Comparison of ENCODE assay signal across 25 cellular contexts in genomic region chr1:9453375-9454093, GRCh38.
DNase-seq lines count a peak whose midpoint lies in the region; ATAC-seq, FAIRE-seq and TF ChIP-seq lines count a peak whose summit lies in the region.
"Had no signal": no experiment of that assay in that cellular context is flagged by ENCODE, and none has a peak within 500 bp of the region (broad histone marks: within the 10 kb centered on the region; RNA-seq: fewer than 3 reads in every experiment).

No MANE protein-coding gene starts in this region.

- H3K79me2 ChIP-seq in SK-N-SH (ENCODE audit: insufficient read depth) (no peaks in the 10 kb centered on the region), GM12878 (ENCODE audit: control insufficient read depth, insufficient read depth, low read length) (no peaks in the 10 kb centered on the region)

- SMC1A ChIA-PET in GM12878 (lab: Charles Lee; ENCODE audit: uncharacterized antibody, unreplicated experiment): interaction anchor here (1.7 to 8.9 kb wide), 4 partner anchors 12 to 173 kb away, joined by 3 to 123 read pairs (median 5); no protein-coding TSS in a partner anchor

- H3K4me1 ChIP-seq in SK-N-SH (ENCODE audit: control insufficient read depth in 1 of 2, insufficient read depth in 2 of 2, low read depth in 1 of 2, low read length in 1 of 2): peaks cover 6 to 18% of the 10 kb centered on the region in 2 experiments
- no peaks in the 10 kb centered on the region for H3K4me1 ChIP-seq in GM12878 (ENCODE audit: control insufficient read depth, insufficient read depth, low read length)
- 0 out of 2 replicates have a peak, but pooled peaks cover 5% of the 10 kb centered on the region for H3K4me1 ChIP-seq in SJCRH30

- H2AFZ ChIP-seq in SK-N-SH (ENCODE audit: low read depth) (no peak overlapping the region), GM12878 (ENCODE audit: control insufficient read depth, low read depth, low read length) (no peak overlapping the region)

- H3K27ac ChIP-seq in SK-N-SH (ENCODE audit: low read depth in 2 of 2, low read length in 1 of 2) (no peak overlapping the region), GM12878 (ENCODE audit: control insufficient read depth, insufficient read depth) (no peak overlapping the region), SJCRH30 (no peak overlapping the region)
- H3K27ac ChIP-seq: adrenal gland, HL-60, left lung had no signal

- intact Hi-C loops in GM12878 (cut with micrococcal nuclease; ENCODE audit: unreplicated experiment): no loop called here
- intact Hi-C loops in Right ventricle myocardium superior (cut with DNase I): no loop called here

- peaks cover 7% of the 10 kb centered on the region for H3F3A ChIP-seq in SK-N-SH (replicated peaks; ENCODE audit: insufficient read depth)

- H3K9me2 ChIP-seq in SK-N-SH: no peaks in the 10 kb centered on the region

- no TSS peak for BruUV-seq in GM12878 (replicated peaks; lab: Mats Ljungman, UMichigan)

- TF ChIP-seq EP300 in SK-N-SH (IDR thresholded peaks at IDR 0.05; ENCODE audit: borderline replicate concordance in 1 of 2, low read depth in 1 of 2, low read length in 1 of 2): no peak
- TF ChIP-seq EP300 in GM12878 (IDR thresholded peaks at IDR 0.05; ENCODE audit: borderline replicate concordance in 1 of 2, control insufficient read depth in 1 of 2, low read depth in 2 of 2, low read length in 2 of 2): no peak

- TF ChIP-seq CTCF in SK-N-SH (IDR thresholded peaks at IDR 0.05) (no peak), GM12878 (IDR thresholded peaks at IDR 0.05 in 2 of 3, conservative IDR thresholded peaks at IDR 0.05 in 1 of 3; ENCODE audit: control insufficient read depth in 2 of 3, extremely low read depth in 1 of 3, insufficient read depth in 1 of 3, low read depth in 3 of 3, low read length in 3 of 3) (no peak)

- no peaks in the 10 kb centered on the region for H3K27me3 ChIP-seq in SK-N-SH (ENCODE audit: insufficient read depth)
- H3K27me3 ChIP-seq in GM12878 (replicated peaks in 1 of 2; ENCODE audit: control insufficient read depth in 2 of 2, insufficient read depth in 2 of 2, low read length in 1 of 2): no peaks in the 10 kb centered on the region
- peaks cover 34% of the 10 kb centered on the region for H3K27me3 ChIP-seq in SJCRH30
- H3K27me3 ChIP-seq: adrenal gland, left lung had no signal

- POLR2A ChIA-PET in SK-N-SH (lab: Yijun Ruan, JAX): no interaction called here
- POLR2A ChIA-PET in GM12878 (lab: Charles Lee): no interaction called here

- RAD21 ChIA-PET in GM12878 (lab: Charles Lee; ENCODE audit: unreplicated experiment): interaction anchor here (1.0 to 7.9 kb wide), 4 partner anchors 28 to 187 kb away, joined by 3 to 100 read pairs (median 15); no protein-coding TSS in a partner anchor

- peak; percentile 40 for DNase-seq in SK-N-SH
- DNase-seq in GM12878 (ENCODE audit: low read depth, low spot score): no peak
- no peak for DNase-seq in left lobe of liver (ENCODE audit: low spot score)
- no peak for DNase-seq in urothelium cell line (ENCODE audit: low spot score)
- DNase-seq in Right ventricle myocardium superior: no peak
- no peak for DNase-seq in SJCRH30
- DNase-seq: 8988T; activated CD4-positive, alpha-beta T cell treated with anti-CD3 and anti-CD28 coated beads for 36 hours; activated gamma-delta T cell treated with Interleukin-2 at 50 U/mL for 16 hours; activated T-cell treated with anti-CD3 and anti-CD28 coated beads, Interleukin-2, amount 50 U/mL, for 24 hours; adrenal gland; effector CD8-positive, alpha-beta T cell; erythroblast; foreskin melanocyte; hippocampal formation; immature natural killer cell; NCI-H1105; NCI-H2029; NCI-H446 had no signal

- no peak overlapping the region for H3K4me2 ChIP-seq in SK-N-SH
- no peak overlapping the region for H3K4me2 ChIP-seq in GM12878 (ENCODE audit: control insufficient read depth, insufficient read depth)

- no peak for TF ChIP-seq RAD21 in SK-N-SH (IDR thresholded peaks at IDR 0.05; ENCODE audit: low read length)
- no peak for TF ChIP-seq RAD21 in GM12878 (IDR thresholded peaks at IDR 0.05; ENCODE audit: insufficient read depth, low read depth, low read length)

- H4K20me1 ChIP-seq in SK-N-SH (ENCODE audit: insufficient read depth) (no peaks in the 10 kb centered on the region), GM12878 (ENCODE audit: control insufficient read depth, insufficient read depth) (no peaks in the 10 kb centered on the region)

- ATAC-seq in SK-N-SH treated with all-trans-retinoic acid at 6 μM for 48 hours: no peak
- no peak for ATAC-seq in GM12878
- ATAC-seq in left lobe of liver: peak; percentile 56
- ATAC-seq in GM19324 (IDR thresholded peaks at IDR 0.05; ENCODE audit: low FRiP score, unreplicated experiment): no peak
- no peak for ATAC-seq in Right ventricle myocardium superior (ENCODE audit: poor library complexity)
- ATAC-seq: activated CD4-positive, alpha-beta T cell treated with anti-CD3 and anti-CD28 coated beads for 36 hours; HCT116; left lung had no signal

- H3K9ac ChIP-seq in SK-N-SH (no peak overlapping the region), GM12878 (ENCODE audit: control insufficient read depth, insufficient read depth, low read length) (no peak overlapping the region)

- 79% methylated on average over 20 of the region's 20 CpGs for WGBS in SK-N-SH (ENCODE audit: low lambda C conversion rate)
- WGBS in GM12878 (ENCODE audit: insufficient coverage, insufficient replicate concordance, low lambda C conversion rate, missing lambda C conversion rate): 49% methylated on average over 20 of the region's 20 CpGs

- in situ Hi-C loops in GM12878 (cut with MboI): no loop called here

- H3K36me3 ChIP-seq in SK-N-SH (replicated peaks in 1 of 2; ENCODE audit: control insufficient read depth in 1 of 2, insufficient read depth in 2 of 2, low read length in 1 of 2) (no peaks in the 10 kb centered on the region), GM12878 (ENCODE audit: control insufficient read depth in 2 of 2, insufficient read depth in 2 of 2, low read length in 1 of 2) (no peaks in the 10 kb centered on the region), SJCRH30 (no peaks in the 10 kb centered on the region)
- H3K36me3 ChIP-seq: adrenal gland, left lung had no signal

- FAIRE-seq in GM12878 (lab: Jason Lieb, UNC) (no peak), urothelium cell line (lab: Jason Lieb, UNC) (peak; percentile 93)
- FAIRE-seq: colon had no signal

- CTCF ChIA-PET in SK-N-SH (lab: Yijun Ruan, JAX): interaction anchor here (1.0 to 3.2 kb wide), 5 partner anchors 14 to 187 kb away, joined by 3 to 38 read pairs (median 3); no protein-coding TSS in a partner anchor
- CTCF ChIA-PET in GM12878 (lab: Yijun Ruan, JAX): interaction anchor here (1.4 to 10.0 kb wide), 3 partner anchors 25 to 164 kb away, joined by 3 to 183 read pairs (median 8); no protein-coding TSS in a partner anchor

- H3K9me3 ChIP-seq in SK-N-SH: no peaks in the 10 kb centered on the region
- no peaks in the 10 kb centered on the region for H3K9me3 ChIP-seq in GM12878 (replicated peaks; ENCODE audit: control insufficient read depth, insufficient read depth, low read length)
- H3K9me3 ChIP-seq in SJCRH30 (replicated peaks): no peaks in the 10 kb centered on the region
- H3K9me3 ChIP-seq: adrenal gland, left lung had no signal

- H3K4me3 ChIP-seq in SK-N-SH (ENCODE audit: low read depth in 2 of 2, low read length in 1 of 2) (no peak overlapping the region), GM12878 (no peak overlapping the region), SJCRH30 (no peak overlapping the region)
- H3K4me3 ChIP-seq: adrenal gland, left lung had no signal

- TF ChIP-seq POLR2A in GM12878 (IDR thresholded peaks at IDR 0.05; ENCODE audit: low read depth, low read length): no peak

TF ChIP-seq in SK-N-SH, 30 proteins besides CTCF, POLR2A, EP300 and RAD21:
- TF ChIP-seq POLR2AphosphoS5 (IDR thresholded peaks at IDR 0.05; ENCODE audit: low read depth, low read length): no peak
- TF ChIP-seq TCF12 (IDR thresholded peaks at IDR 0.05): no peak
- TF ChIP-seq FOSL2 (IDR thresholded peaks at IDR 0.05; ENCODE audit: borderline replicate concordance, low read depth): no peak
TF ChIP-seq in SK-N-SH: peak in this region for 0.

TF ChIP-seq in SK-N-SH treated with all-trans-retinoic acid at 6 μM for 48 hours, 23 proteins besides CTCF, POLR2A, EP300 and RAD21 (continues in another document):
- no peak for TF ChIP-seq POU6F1 (CRISPR knock-in tag; IDR thresholded peaks at IDR 0.05; ENCODE audit: borderline replicate concordance, low read depth)
- TF ChIP-seq TOX (CRISPR knock-in tag; IDR thresholded peaks at IDR 0.05; ENCODE audit: borderline replicate concordance): no peak
- TF ChIP-seq ZFP30 (CRISPR knock-in tag; IDR thresholded peaks at IDR 0.05): no peak
- no peak for TF ChIP-seq PPARA (CRISPR knock-in tag; IDR thresholded peaks at IDR 0.05; ENCODE audit: borderline replicate concordance)

TF ChIP-seq in GM12878, 131 proteins besides CTCF, POLR2A, EP300 and RAD21:
- no peak for TF ChIP-seq SMC3 (IDR thresholded peaks at IDR 0.05; ENCODE audit: borderline replicate concordance, low read length)
- TF ChIP-seq, protein P1, sequence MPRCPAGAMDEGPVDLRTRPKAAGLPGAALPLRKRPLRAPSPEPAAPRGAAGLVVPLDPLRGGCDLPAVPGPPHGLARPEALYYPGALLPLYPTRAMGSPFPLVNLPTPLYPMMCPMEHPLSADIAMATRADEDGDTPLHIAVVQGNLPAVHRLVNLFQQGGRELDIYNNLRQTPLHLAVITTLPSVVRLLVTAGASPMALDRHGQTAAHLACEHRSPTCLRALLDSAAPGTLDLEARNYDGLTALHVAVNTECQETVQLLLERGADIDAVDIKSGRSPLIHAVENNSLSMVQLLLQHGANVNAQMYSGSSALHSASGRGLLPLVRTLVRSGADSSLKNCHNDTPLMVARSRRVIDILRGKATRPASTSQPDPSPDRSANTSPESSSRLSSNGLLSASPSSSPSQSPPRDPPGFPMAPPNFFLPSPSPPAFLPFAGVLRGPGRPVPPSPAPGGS (IDR thresholded peaks at IDR 0.05; ENCODE audit: borderline replicate concordance, insufficient read depth, low read depth, low read length, poor library complexity, severe bottlenecking): peak; percentile 83
- 0 out of 2 replicates have a peak, but pooled peaks have one; percentile 46 for TF ChIP-seq TCF3 (IDR thresholded peaks at IDR 0.05; ENCODE audit: borderline replicate concordance, insufficient read depth, low read depth, low read length)
- peak; percentile 48 for TF ChIP-seq NR2C2 (IDR thresholded peaks at IDR 0.05; ENCODE audit: borderline replicate concordance, control insufficient read depth, insufficient read length, low read depth)
TF ChIP-seq in GM12878: peak in this region for 3.
